In genomic region chr3:152557302-152557999, GRCh38 we compare ENCODE assay signal across 12 cellular contexts.
DNase-seq lines count a peak whose midpoint lies in the region; ATAC-seq lines count a peak whose summit lies in the region.
"Had no signal": no experiment of that assay in that cellular context is flagged by ENCODE, and none has a peak within 500 bp of the region (broad histone marks: within the 10 kb centered on the region; RNA-seq: fewer than 3 reads in every experiment).

No MANE protein-coding gene starts in this region.

- peaks cover 3% of the 10 kb centered on the region for H3K9me3 Mint-ChIP-seq in natural killer cell treated with Interleukin-12 subunit alpha and Interleukin-12 subunit beta and Interleukin-15 and Interleukin-18, amount 100 ng/mL, for 72 hours
- no peaks in the 10 kb centered on the region for H3K9me3 Mint-ChIP-seq in activated CD8-positive, alpha-beta memory T cell treated with anti-CD3 and anti-CD28 coated beads, Interleukin-2, amount 10 ng/mL, durations not matched to agents 7 days and 5 days (ENCODE audit: low read depth)
- H3K9me3 Mint-ChIP-seq: GM23338 had no signal

- peak overlapping the region; percentile 35 for H3K4me3 Mint-ChIP-seq in natural killer cell treated with Interleukin-12 subunit alpha and Interleukin-12 subunit beta and Interleukin-15 and Interleukin-18, amount 100 ng/mL, for 72 hours
- no peak overlapping the region for H3K4me3 Mint-ChIP-seq in activated CD8-positive, alpha-beta memory T cell treated with anti-CD3 and anti-CD28 coated beads, Interleukin-2, amount 10 ng/mL, durations not matched to agents 7 days and 5 days
- H3K4me3 Mint-ChIP-seq: GM23338 had no signal

- peak overlapping the region; percentile 72 to 87 for H3K27ac Mint-ChIP-seq in natural killer cell treated with Interleukin-12 subunit alpha and Interleukin-12 subunit beta and Interleukin-15 and Interleukin-18, amount 100 ng/mL, for 72 hours
- no peak overlapping the region for H3K27ac Mint-ChIP-seq in activated CD8-positive, alpha-beta memory T cell treated with anti-CD3 and anti-CD28 coated beads, Interleukin-2, amount 10 ng/mL, durations not matched to agents 7 days and 5 days
- H3K27ac Mint-ChIP-seq: GM23338 had no signal

- ATAC-seq in GM18861 (IDR thresholded peaks at IDR 0.05; ENCODE audit: unreplicated experiment) (peak; percentile 55), GM21786 (IDR thresholded peaks at IDR 0.05; ENCODE audit: unreplicated experiment) (peak; percentile 76), HG02571 (IDR thresholded peaks at IDR 0.05; ENCODE audit: unreplicated experiment) (no peak), GM18868 (IDR thresholded peaks at IDR 0.05; ENCODE audit: unreplicated experiment) (no peak)
- ATAC-seq in natural killer cell treated with Interleukin-12 subunit alpha and Interleukin-12 subunit beta and Interleukin-15 and Interleukin-18, amount 100 ng/mL, for 72 hours: peak in 1 of 2 donors; percentile 48
- ATAC-seq in activated CD8-positive, alpha-beta memory T cell treated with anti-CD3 and anti-CD28 coated beads, Interleukin-2, amount 10 ng/mL, durations not matched to agents 7 days and 5 days: no peak
- ATAC-seq: GM23338 had no signal

- no peaks in the 10 kb centered on the region for H3K36me3 Mint-ChIP-seq in natural killer cell treated with Interleukin-12 subunit alpha and Interleukin-12 subunit beta and Interleukin-15 and Interleukin-18, amount 100 ng/mL, for 72 hours
- H3K36me3 Mint-ChIP-seq in activated CD8-positive, alpha-beta memory T cell treated with anti-CD3 and anti-CD28 coated beads, Interleukin-2, amount 10 ng/mL, durations not matched to agents 7 days and 5 days: peaks cover 1% of the 10 kb centered on the region

- DNase-seq in HT1080 (ENCODE audit: low read depth) (peak; percentile 9), SKM-1 treated with dmso at 0.1 percent for 144 hours (lab: John Stamatoyannopoulos, UW; ENCODE audit: unreplicated experiment) (no peak)
- no peak for DNase-seq in natural killer cell treated with Interleukin-12 subunit alpha and Interleukin-12 subunit beta and Interleukin-15 and Interleukin-18, amount 100 ng/mL, for 72 hours (ENCODE audit: low spot score)
- DNase-seq in activated CD8-positive, alpha-beta memory T cell treated with anti-CD3 and anti-CD28 coated beads, Interleukin-2, amount 10 ng/mL, durations not matched to agents 7 days and 5 days: no peak
- DNase-seq: effector memory CD4-positive, alpha-beta T cell; MM.1S; SHP77 treated with DMSO at 0.1 percent for 48 hours had no signal

- H3K4me1 Mint-ChIP-seq in natural killer cell treated with Interleukin-12 subunit alpha and Interleukin-12 subunit beta and Interleukin-15 and Interleukin-18, amount 100 ng/mL, for 72 hours (ENCODE audit: low read depth in 2 of 2): peaks cover 15 to 24% of the 10 kb centered on the region in 2 donors
- H3K4me1 Mint-ChIP-seq in activated CD8-positive, alpha-beta memory T cell treated with anti-CD3 and anti-CD28 coated beads, Interleukin-2, amount 10 ng/mL, durations not matched to agents 7 days and 5 days: peaks cover 12% of the 10 kb centered on the region
- H3K4me1 Mint-ChIP-seq: GM23338 had no signal

- H3K27me3 Mint-ChIP-seq in natural killer cell treated with Interleukin-12 subunit alpha and Interleukin-12 subunit beta and Interleukin-15 and Interleukin-18, amount 100 ng/mL, for 72 hours: no peaks in the 10 kb centered on the region
- H3K27me3 Mint-ChIP-seq in activated CD8-positive, alpha-beta memory T cell treated with anti-CD3 and anti-CD28 coated beads, Interleukin-2, amount 10 ng/mL, durations not matched to agents 7 days and 5 days: peaks cover 13% of the 10 kb centered on the region

- CTCF ChIA-PET in activated CD8-positive, alpha-beta memory T cell treated with anti-CD3 and anti-CD28 coated beads, Interleukin-2, amount 10 ng/mL, durations not matched to agents 7 days and 5 days (lab: Charles Lee): no interaction called here

Comparison
In these comparisons a context has a peak if more than half of its experiments do, and no peak if none do; other contexts are left out.
1. ATAC-seq: peak in GM18861 (single experiment) and GM21786 (single experiment); none in HG02571 (single experiment), activated CD8-positive, alpha-beta memory T cell treated with anti-CD3 and anti-CD28 coated beads, Interleukin-2, amount 10 ng/mL, durations not matched to agents 7 days and 5 days (single experiment) and GM18868 (single experiment).